In the genomic region with DNA sequence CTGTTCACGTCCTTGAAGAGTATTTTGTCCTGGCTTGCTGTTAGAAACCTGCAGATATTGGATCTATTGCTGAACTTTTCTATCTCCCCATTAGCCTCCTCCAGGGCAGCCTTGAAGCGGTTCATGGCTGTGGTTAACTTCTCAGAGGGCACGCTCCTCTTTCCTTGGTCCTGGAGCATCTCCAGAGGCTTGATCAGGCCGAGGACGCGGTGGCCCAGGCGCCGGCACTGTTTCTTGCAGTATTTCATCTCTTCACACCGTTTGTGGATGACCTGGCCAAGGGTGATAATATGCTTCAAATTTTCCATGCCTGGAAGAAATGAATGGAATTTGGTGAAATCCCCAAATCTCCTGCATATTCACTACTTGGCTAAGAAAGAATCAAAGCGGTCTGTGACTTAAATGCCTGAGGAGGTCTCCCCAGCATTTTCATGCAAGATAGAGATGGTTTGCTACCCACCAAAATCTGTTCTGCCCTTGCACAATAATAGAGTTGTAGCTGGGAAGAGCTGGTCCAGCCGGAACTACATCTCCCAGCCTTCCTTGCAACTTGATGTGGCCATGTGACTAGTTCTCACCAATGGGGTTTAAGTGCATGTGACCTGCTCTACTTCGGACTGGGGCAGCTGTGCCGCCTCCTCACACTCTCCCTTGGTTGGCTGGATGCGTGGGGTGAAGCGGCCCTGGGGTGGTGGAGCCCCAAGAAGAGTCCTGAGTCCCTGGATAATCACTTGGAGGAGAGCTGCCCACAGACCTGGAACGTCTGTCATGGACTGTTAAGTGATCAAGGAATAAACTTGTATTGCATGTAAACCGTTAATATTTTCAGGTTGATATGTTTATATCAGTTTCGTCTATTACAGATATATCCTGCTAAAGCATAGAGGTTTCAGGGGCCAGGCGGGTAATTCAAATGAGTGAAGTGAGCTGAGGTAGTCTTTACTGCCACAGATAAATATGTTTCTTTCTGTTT, we compare ENCODE assay signal across 8 cellular contexts. TPM values are rescaled to one million over a fixed set of nuclear protein-coding genes. Genes with fewer than 3 reads are reported as not detected.
A peak's percentile ranks its signal among the peaks of the same experiment; 100 is the strongest.
DNase-seq lines count a peak whose midpoint lies in the region; TF ChIP-seq lines count a peak whose summit lies in the region.

No MANE protein-coding gene starts in this region.

- TF ChIP-seq CTCF in GM20000 (IDR thresholded peaks at IDR 0.05; ENCODE audit: extremely low read depth, missing control alignments) (no peak), HL-60 (IDR thresholded peaks at IDR 0.05; ENCODE audit: insufficient read depth, low read length) (no peak)

- WGBS in mesodermal cell (ENCODE audit: insufficient coverage in 2 of 2), 2 experiments = 60 to 82% methylated on average over 10 to 16 of the region's 19 CpGs

- H3K27me3 ChIP-seq in HL-60 (ENCODE audit: insufficient read depth, poor library complexity, severe bottlenecking) = no peaks in the 10 kb centered on the region

- H3K4me1 ChIP-seq in mesodermal cell (ENCODE audit: control insufficient read depth, insufficient read depth, low read length, poor library complexity, severe bottlenecking) = no peaks in the 10 kb centered on the region

- H3K27ac ChIP-seq in HL-60 (replicated peaks) (no peak overlapping the region), mesodermal cell (ENCODE audit: low read depth, low read length, severe bottlenecking) (no peak overlapping the region)

- H3K9me3 ChIP-seq in mesodermal cell (ENCODE audit: control insufficient read depth, low read length) = no peaks in the 10 kb centered on the region

- DNase-seq in COR-L47 (lab: John Stamatoyannopoulos, UW) (peak; percentile 67), GM20000 (ENCODE audit: low spot score) (peak; percentile 87), HL-60 (ENCODE audit: low read depth in 1 of 2, low spot score in 1 of 2) (peak; percentile 89 to 92), NOMO-1 (lab: John Stamatoyannopoulos, UW; ENCODE audit: unreplicated experiment in 2 of 2) (peak; percentile 62 to 72), epidermal melanocyte (ENCODE audit: insufficient read length, low spot score) (peak; percentile 98)
- peak; percentile 14 to 30 for DNase-seq in activated CD8-positive, alpha-beta memory T cell treated with anti-CD3 and anti-CD28 coated beads for 4 hours (ENCODE audit: low read depth in 2 of 2)
- DNase-seq in stimulated activated CD8-positive, alpha-beta memory T cell treated with anti-CD3 and anti-CD28 coated beads, Interleukin-4, amount 100 ng/mL, for 24 hours (ENCODE audit: low read depth) = peak; percentile 33

- no peak overlapping the region for H3K4me3 ChIP-seq in HL-60 (replicated peaks; ENCODE audit: insufficient read depth, low read length)
- H3K4me3 ChIP-seq in mesodermal cell (ENCODE audit: extremely low read depth, insufficient read depth, low read length, poor library complexity, severe bottlenecking) = peak overlapping the region; percentile 29

- no peaks in the 10 kb centered on the region for H3K36me3 ChIP-seq in mesodermal cell (ENCODE audit: control insufficient read depth, insufficient read depth, low read length)

RNA-seq across cellular contexts. Expression of a gene that starts 4.9 kb away (rescaled TPM):
- 6.2 TPM for polyA plus RNA-seq in mesodermal cell (2013, experiment 1 of 2)
- 7.1 TPM for polyA plus RNA-seq in mesodermal cell (2013, experiment 2 of 2)

RNA-seq across cellular contexts. Expression of a gene that starts 29.1 kb away (rescaled TPM):
- 32.1 TPM for polyA plus RNA-seq in mesodermal cell (2013, experiment 1 of 2)
- polyA plus RNA-seq in mesodermal cell (2013, experiment 2 of 2) = 29.2 TPM

Comparison
In these comparisons a context has a peak if more than half of its experiments do, and no peak if none do; other contexts are left out.
1. DNase-seq: peak in every context shown above with its lines; median percentile 98 in epidermal melanocyte; 90 in HL-60; 87 in GM20000; 67 in COR-L47; 67 in NOMO-1; 33 in stimulated activated CD8-positive, alpha-beta memory T cell treated with anti-CD3 and anti-CD28 coated beads, Interleukin-4, amount 100 ng/mL, for 24 hours; 22 in activated CD8-positive, alpha-beta memory T cell treated with anti-CD3 and anti-CD28 coated beads for 4 hours.